ENCODE assay signal across 20 cellular contexts in the genomic region with DNA sequence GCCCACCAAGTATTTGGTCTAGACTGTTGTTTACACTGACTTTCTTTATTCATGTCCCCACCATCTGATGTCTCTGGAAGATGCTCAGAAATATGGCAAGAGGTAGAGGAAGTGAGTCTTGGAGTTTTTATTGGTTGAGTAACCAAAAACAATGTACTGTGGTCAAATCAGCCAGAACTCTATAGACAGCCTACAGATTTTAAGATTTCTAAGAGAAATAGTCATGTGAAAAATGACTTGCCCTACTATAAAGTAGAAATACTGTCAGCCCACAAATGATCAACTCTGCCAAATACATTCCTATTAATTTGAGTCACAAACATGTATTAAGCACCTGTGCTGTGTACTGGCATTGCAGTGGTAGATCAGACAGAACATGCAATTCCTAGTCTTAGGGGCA.
DNase-seq lines count a peak whose midpoint lies in the region; ATAC-seq and TF ChIP-seq lines count a peak whose summit lies in the region.
"Had no signal": no experiment of that assay in that cellular context is flagged by ENCODE, and none has a peak within 500 bp of the region (broad histone marks: within the 10 kb centered on the region; RNA-seq: fewer than 3 reads in every experiment).

No MANE protein-coding gene starts in this region.

- H3K9me3 ChIP-seq in effector memory CD4-positive, alpha-beta T cell (ENCODE audit: control insufficient read depth, low read length), result no peaks in the 10 kb centered on the region
- H3K9me3 ChIP-seq: body of pancreas, Caco-2 had no signal

- DNase-seq in GM04503 (ENCODE audit: low read depth) (peak; percentile 11), astrocyte of the spinal cord (ENCODE audit: low read depth, low spot score) (peak; percentile 38), kidney tubule cell (ENCODE audit: low spot score) (peak; percentile 76), GM20000 (ENCODE audit: low spot score) (no peak), NCI-H1048 (lab: John Stamatoyannopoulos, UW) (no peak)
- DNase-seq in effector memory CD4-positive, alpha-beta T cell, result no peak
- DNase-seq in NK-92 treated with Interleukin-12 subunit alpha and Interleukin-12 subunit beta, amount 100 ng/mL, for 24 hours (lab: John Stamatoyannopoulos, UW), result no peak
- DNase-seq: activated B cell treated with CpG ODN at 0.5 μM for 24 hours; activated CD8-positive, alpha-beta T cell treated with anti-CD3 and anti-CD28 coated beads for 36 hours; activated T-cell treated with anti-CD3 and anti-CD28 coated beads, Interleukin-2, amount 50 U/mL, for 4 hours; body of pancreas; Caco-2; left cardiac atrium; naive thymus-derived CD4-positive, alpha-beta T cell; NCI-H1417 treated with DMSO at 0.1 percent for 48 hours; NCI-H2171; stimulated activated naive CD8-positive, alpha-beta T cell treated with anti-CD3 and anti-CD28 coated beads, Interleukin-15, amount 100 ng/mL, for 72 hours; trophoblast cell had no signal

- no peak overlapping the region for H3K4me3 ChIP-seq in astrocyte of the spinal cord (ENCODE audit: low read depth, low read length)
- H3K4me3 ChIP-seq in effector memory CD4-positive, alpha-beta T cell (ENCODE audit: insufficient read depth, low read depth, low read length, poor library complexity, severe bottlenecking), result no peak overlapping the region
- H3K4me3 ChIP-seq: body of pancreas had no signal

- H3K27ac ChIP-seq in effector memory CD4-positive, alpha-beta T cell (ENCODE audit: insufficient read depth, low read length, poor library complexity, severe bottlenecking), result no peak overlapping the region
- H3K27ac ChIP-seq: body of pancreas had no signal

- H3K36me3 ChIP-seq in effector memory CD4-positive, alpha-beta T cell (ENCODE audit: control insufficient read depth, insufficient read depth, low read length), result no peaks in the 10 kb centered on the region

- in situ Hi-C loops in astrocyte of the spinal cord (cut with HindIII; ENCODE audit: low sequenced_read_pairs), result no loop called here

- no peaks in the 10 kb centered on the region for H3K27me3 ChIP-seq in effector memory CD4-positive, alpha-beta T cell (replicated peaks; ENCODE audit: control insufficient read depth, insufficient read depth, low read length, poor library complexity, severe bottlenecking)
- H3K27me3 ChIP-seq: body of pancreas had no signal

- H3K4me1 ChIP-seq in effector memory CD4-positive, alpha-beta T cell (ENCODE audit: control insufficient read depth, insufficient read depth, low read length, poor library complexity, severe bottlenecking), result no peaks in the 10 kb centered on the region
- H3K4me1 ChIP-seq: body of pancreas, Caco-2 had no signal

- ATAC-seq in HG02610 (IDR thresholded peaks at IDR 0.05; ENCODE audit: unreplicated experiment), result peak; percentile 78
- ATAC-seq: activated CD8-positive, alpha-beta T cell treated with anti-CD3 and anti-CD28 coated beads for 36 hours; activated T-cell treated with anti-CD3 and anti-CD28 coated beads, Interleukin-2, amount 50 U/mL, for 4 hours; body of pancreas; left cardiac atrium; naive thymus-derived CD4-positive, alpha-beta T cell; Panc1; stimulated activated naive CD8-positive, alpha-beta T cell treated with anti-CD3 and anti-CD28 coated beads, Interleukin-15, amount 100 ng/mL, for 72 hours had no signal

- no peak for TF ChIP-seq CTCF in astrocyte of the spinal cord (IDR thresholded peaks at IDR 0.05; ENCODE audit: low read depth, low read length)
- TF ChIP-seq CTCF in GM20000 (IDR thresholded peaks at IDR 0.05; ENCODE audit: extremely low read depth, missing control alignments), result no peak

Comparison
In these comparisons a context has a peak if more than half of its experiments do, and no peak if none do; other contexts are left out.
1. DNase-seq: peak in GM04503 (single experiment), astrocyte of the spinal cord (single experiment) and kidney tubule cell (single experiment); none in effector memory CD4-positive, alpha-beta T cell (0 of 3), GM20000 (single experiment), NCI-H1048 (single experiment) and NK-92 treated with Interleukin-12 subunit alpha and Interleukin-12 subunit beta, amount 100 ng/mL, for 24 hours (single experiment).